ENCODE assay signal across 10 cellular contexts in genomic region chr10:59903871-59904270, GRCh38. TPM values are rescaled to one million over a fixed set of nuclear protein-coding genes. Genes with fewer than 3 reads are reported as not detected.
A peak's percentile ranks its signal among the peaks of the same experiment; 100 is the strongest.
DNase-seq lines count a peak whose midpoint lies in the region; ATAC-seq and TF ChIP-seq lines count a peak whose summit lies in the region.
"Had no signal": no experiment of that assay in that cellular context is flagged by ENCODE, and none has a peak within 500 bp of the region (broad histone marks: within the 10 kb centered on the region; RNA-seq: fewer than 3 reads in every experiment).

No MANE protein-coding gene starts in this region.

- H3K4me3 ChIP-seq in AG04450 (ENCODE audit: low read depth, low read length) = peak overlapping the region; percentile 92
- peak overlapping the region; percentile 87 to 95 for H3K4me3 ChIP-seq in muscle layer of duodenum (ENCODE audit: low read depth in 1 of 2, low read length in 2 of 2)
- peak overlapping the region in 1 of 2 donors; percentile 90 for H3K4me3 ChIP-seq in left lung

- ATAC-seq in left lung = no peak
- ATAC-seq in GM19023 (IDR thresholded peaks at IDR 0.05; ENCODE audit: unreplicated experiment) = no peak

- H3K9me3 Mint-ChIP-seq in HFFc6 (no peaks in the 10 kb centered on the region), brain (peaks cover 0 to 4% (median 0%) of the 10 kb centered on the region in 5 experiments)

- POLR2A ChIA-PET in AG04450 (lab: Yijun Ruan, JAX) = no interaction called here

- 0 out of 2 replicates have a peak, but pooled peaks cover 1% of the 10 kb centered on the region for H3K27me3 Mint-ChIP-seq in HFFc6 (ENCODE audit: insufficient read depth)
- H3K27me3 Mint-ChIP-seq in brain = peaks cover 14% of the 10 kb centered on the region

- H3K4me1 Mint-ChIP-seq in HFFc6 (ENCODE audit: low read depth) (peaks cover 64% of the 10 kb centered on the region), brain (peaks cover 78% of the 10 kb centered on the region)

- DNase-seq in AG04450 (ENCODE audit: low read depth, low spot score) (no peak), HFFc6 (peak; percentile 3), NCI-H2081 treated with DMSO at 0.1 percent for 48 hours (lab: John Stamatoyannopoulos, UW) (no peak), left lung (no peak)
- no peak for DNase-seq in stimulated activated naive CD4-positive, alpha-beta T cell treated with Interleukin-2 at 50 U/mL for 16 hours (lab: John Stamatoyannopoulos, UW)
- DNase-seq: GF-D8, NCI-H1092 treated with DMSO at 0.1 percent for 48 hours had no signal

- intact Hi-C loops in left lung (cut with DNase I) = no loop called here

- peak overlapping the region; percentile 97 for H3K4me3 Mint-ChIP-seq in HFFc6
- peak overlapping the region; percentile 96 to 99 (median 99) for H3K4me3 Mint-ChIP-seq in brain

- H3K4me1 ChIP-seq in muscle layer of duodenum (ENCODE audit: control insufficient read depth in 1 of 2, insufficient read depth in 2 of 2, low read length in 2 of 2) = peaks cover 12 to 29% of the 10 kb centered on the region in 2 donors
- H3K4me1 ChIP-seq in left lung = peaks cover 14 to 55% of the 10 kb centered on the region in 2 donors

- H3K36me3 Mint-ChIP-seq in HFFc6 (ENCODE audit: low read depth) (peaks cover 7% of the 10 kb centered on the region), brain (no peaks in the 10 kb centered on the region)

- H3K27me3 ChIP-seq in AG04450 (ENCODE audit: control insufficient read depth, insufficient read depth, low read length) (no peaks in the 10 kb centered on the region), muscle layer of duodenum (ENCODE audit: low read depth, low read length) (no peaks in the 10 kb centered on the region), left lung (no peaks in the 10 kb centered on the region)

- TF ChIP-seq CTCF in AG04450 (IDR thresholded peaks at IDR 0.05; ENCODE audit: low read depth, low read length) (no peak), HFFc6 (IDR thresholded peaks at IDR 0.05) (no peak), brain (conservative IDR thresholded peaks at IDR 0.05) (no peak), left lung (IDR thresholded peaks at IDR 0.05) (no peak)

- CTCF ChIA-PET in AG04450 (lab: Charles Lee) = no interaction called here

- H3K9me3 ChIP-seq in AG04450 (ENCODE audit: control insufficient read depth, insufficient read depth, low read length) = peaks cover 2% of the 10 kb centered on the region; the same call in 1 of the 2 replicates
- H3K9me3 ChIP-seq in muscle layer of duodenum (ENCODE audit: control insufficient read depth in 1 of 2, low read length in 2 of 2) = no peaks in the 10 kb centered on the region
- no peaks in the 10 kb centered on the region for H3K9me3 ChIP-seq in left lung

- peak overlapping the region; percentile 8; the same call in 1 of the 2 replicates for H3K27ac Mint-ChIP-seq in HFFc6
- H3K27ac Mint-ChIP-seq in brain = peak overlapping the region in 2 of 5 experiments; percentile 9 to 99

- H3K36me3 ChIP-seq in muscle layer of duodenum (ENCODE audit: control insufficient read depth in 1 of 2, insufficient read depth in 2 of 2, low read length in 2 of 2) (peaks cover 3 to 4% of the 10 kb centered on the region in 2 donors), left lung (peaks cover 0 to 5% of the 10 kb centered on the region in 2 donors)

- H3K27ac ChIP-seq in AG04450 (ENCODE audit: low read depth, low read length) = no peak overlapping the region
- H3K27ac ChIP-seq in muscle layer of duodenum (ENCODE audit: low read length) = no peak overlapping the region
- H3K27ac ChIP-seq in left lung = peak overlapping the region in 1 of 2 donors; percentile 28

RNA-seq across cellular contexts. Expression of gene CCDC6, which starts 2.5 kb away (rescaled TPM):
- 42.2 and 51.1 TPM in 2 replicates for polyA plus RNA-seq in AG04450 (2011; rRNA removed)
- polyA minus RNA-seq in AG04450 (2011; rRNA and poly(A)+ RNA removed) = 61.9 and 85.7 TPM in 2 replicates
- 10 to 100 TPM; 33.0 to 43.0 (median 36.7) TPM for total RNA-seq in HFFc6 (2021; fragmentation: NEBNext Ultra II Directional; extraction: Animal tissue kit (Norgen Biotek cat#: 25700))
- 11.4 TPM for polyA plus RNA-seq in brain (ENCODE audit: insufficient read depth, low read depth, low replicate concordance)
- 10 to 100 TPM; 55.9 to 76.6 TPM for total RNA-seq in left lung
